10 cellular contexts compared by ENCODE assay signal in genomic region chr2:233247744-233248143, GRCh38. TPM values are rescaled to one million over a fixed set of nuclear protein-coding genes. Genes with fewer than 3 reads are reported as not detected.
DNase-seq lines count a peak whose midpoint lies in the region; ATAC-seq, FAIRE-seq and TF ChIP-seq lines count a peak whose summit lies in the region.
"Had no signal": no experiment of that assay in that cellular context is flagged by ENCODE, and none has a peak within 500 bp of the region (broad histone marks: within the 10 kb centered on the region; RNA-seq: fewer than 3 reads in every experiment).

No MANE protein-coding gene starts in this region.

- RAD21 ChIA-PET in GM12878 (lab: Charles Lee; ENCODE audit: unreplicated experiment), result no interaction called here

- H3K79me2 ChIP-seq in GM12878 (ENCODE audit: control insufficient read depth, insufficient read depth, low read length), result peaks cover 13% of the 10 kb centered on the region

- POLR2A ChIA-PET in GM12878 (lab: Charles Lee), result no interaction called here

- CTCF ChIA-PET in GM12878 (lab: Yijun Ruan, JAX), result interaction anchor here (4.6 kb wide), 1 partner anchor 195 kb away, joined by 36 read pairs; no protein-coding TSS in a partner anchor

- H3K27ac ChIP-seq in GM12878 (ENCODE audit: control insufficient read depth, insufficient read depth) (no peak overlapping the region), heart left ventricle (peak overlapping the region in 1 of 12 donors; percentile 37)

- no peaks in the 10 kb centered on the region for H3K27me3 ChIP-seq in GM12878 (replicated peaks in 1 of 2; ENCODE audit: control insufficient read depth in 2 of 2, insufficient read depth in 2 of 2, low read length in 1 of 2)
- H3K27me3 ChIP-seq in heart left ventricle, result no peaks in the 10 kb centered on the region

- no peak for TF ChIP-seq EP300 in GM12878 (IDR thresholded peaks at IDR 0.05; ENCODE audit: borderline replicate concordance in 1 of 2, control insufficient read depth in 1 of 2, low read depth in 2 of 2, low read length in 2 of 2)

- intact Hi-C loops in GM12878 (cut with micrococcal nuclease; ENCODE audit: unreplicated experiment), result no loop called here
- intact Hi-C loops in heart left ventricle (cut with DNase I), result loop anchor here in 3 of 10 donors (5.0 to 10.0 kb wide), 3 partner anchors 133 to 645 kb away; no protein-coding TSS in a partner anchor

- TF ChIP-seq CTCF in GM12878 (IDR thresholded peaks at IDR 0.05 in 2 of 3, conservative IDR thresholded peaks at IDR 0.05 in 1 of 3; ENCODE audit: control insufficient read depth in 2 of 3, extremely low read depth in 1 of 3, insufficient read depth in 1 of 3, low read depth in 3 of 3, low read length in 3 of 3), result no peak
- TF ChIP-seq CTCF in GM20000 (IDR thresholded peaks at IDR 0.05; ENCODE audit: extremely low read depth, missing control alignments), result no peak
- TF ChIP-seq CTCF in heart left ventricle (IDR thresholded peaks at IDR 0.05), result no peak

- no TSS peak for BruUV-seq in GM12878 (replicated peaks; lab: Mats Ljungman, UMichigan)

- ATAC-seq in GM12878 (no peak), GM18907 (IDR thresholded peaks at IDR 0.05; ENCODE audit: unreplicated experiment) (no peak), heart left ventricle (no peak)

- no peaks in the 10 kb centered on the region for H3K9me3 ChIP-seq in GM12878 (replicated peaks; ENCODE audit: control insufficient read depth, insufficient read depth, low read length)
- no peaks in the 10 kb centered on the region for H3K9me3 ChIP-seq in heart left ventricle

- H3K4me1 ChIP-seq in GM12878 (ENCODE audit: control insufficient read depth, insufficient read depth, low read length), result peaks cover 4% of the 10 kb centered on the region; the same call in 1 of the 2 replicates
- H3K4me1 ChIP-seq in heart left ventricle, result peaks cover 0 to 66% (median 5%) of the 10 kb centered on the region in 12 donors

- no peaks in the 10 kb centered on the region for H3K36me3 ChIP-seq in GM12878 (ENCODE audit: control insufficient read depth in 2 of 2, insufficient read depth in 2 of 2, low read length in 1 of 2)
- H3K36me3 ChIP-seq in heart left ventricle, result no peaks in the 10 kb centered on the region

- H2AFZ ChIP-seq in GM12878 (ENCODE audit: control insufficient read depth, low read depth, low read length), result no peak overlapping the region; the same call in 1 of the 2 replicates

- DNase-seq in H4 (ENCODE audit: low spot score), result peak; percentile 24
- DNase-seq in T-helper 2 cell, result peak in 4 of 5 experiments; percentile 25 to 53 (median 34)
- DNase-seq in GM12878 (ENCODE audit: low read depth, low spot score), result no peak
- peak; percentile 22 to 45 for DNase-seq in stimulated activated CD4-positive, alpha-beta T cell treated with anti-CD3 and anti-CD28 coated beads, Interleukin-15, amount 100 ng/mL, for 1 hour (ENCODE audit: low read depth in 1 of 2, low spot score in 1 of 2)
- no peak for DNase-seq in GM20000 (ENCODE audit: low spot score)
- DNase-seq in heart left ventricle, result no peak
- no peak for DNase-seq in HCEC 1CT

- SMC1A ChIA-PET in GM12878 (lab: Charles Lee; ENCODE audit: uncharacterized antibody, unreplicated experiment), result interaction anchor here (0.8 to 1.4 kb wide), 2 partner anchors 21 to 406 kb away, joined by 3 read pairs; no protein-coding TSS in a partner anchor

- no peak for FAIRE-seq in GM12878 (lab: Jason Lieb, UNC)
- FAIRE-seq: endometrium had no signal

- TF ChIP-seq POLR2A in GM12878 (IDR thresholded peaks at IDR 0.05; ENCODE audit: low read depth, low read length) (no peak), heart left ventricle (IDR thresholded peaks at IDR 0.05) (no peak)

- H3K4me3 ChIP-seq in GM12878, result no peak overlapping the region
- H3K4me3 ChIP-seq in heart left ventricle, result no peak overlapping the region

- H3K4me2 ChIP-seq in GM12878 (ENCODE audit: control insufficient read depth, insufficient read depth), result no peak overlapping the region

- H3K9ac ChIP-seq in GM12878 (ENCODE audit: control insufficient read depth, insufficient read depth, low read length), result no peak overlapping the region

- no peak for TF ChIP-seq RAD21 in GM12878 (IDR thresholded peaks at IDR 0.05; ENCODE audit: insufficient read depth, low read depth, low read length)

- no peaks in the 10 kb centered on the region for H4K20me1 ChIP-seq in GM12878 (ENCODE audit: control insufficient read depth, insufficient read depth)

- in situ Hi-C loops in GM12878 (cut with MboI), result no loop called here

TF ChIP-seq in GM12878, 131 proteins besides CTCF, POLR2A, EP300 and RAD21:
- TF ChIP-seq IKZF1 (conservative IDR thresholded peaks at IDR 0.05) (no peak), GABPA (IDR thresholded peaks at IDR 0.05; ENCODE audit: low read depth) (0 out of 2 replicates have a peak, but pooled peaks have one; percentile 3), ETV6 (conservative IDR thresholded peaks at IDR 0.05 in 1 of 2, IDR thresholded peaks at IDR 0.05 in 1 of 2; ENCODE audit: borderline replicate concordance in 1 of 2, low read depth in 1 of 2) (peak in 1 of 2 experiments; percentile 58; a peak in 1 of 4 replicates), LARP7 (IDR thresholded peaks at IDR 0.05) (no peak), JUNB (IDR thresholded peaks at IDR 0.05) (peak; percentile 32)
TF ChIP-seq in GM12878: peak in this region for 3.

RNA-seq across cellular contexts. Expression of gene ATG16L1, which starts 3.7 kb away (rescaled TPM):
- total RNA-seq in H4 (2014; rRNA removed; shearing (Covaris generic)), result 26.6 and 30.6 TPM in 2 replicates
- 122 and 131 TPM in 2 replicates for total RNA-seq in GM12878 (2013; cell fraction: nucleolus; rRNA removed)
- 16.9 and 20.1 TPM in 2 replicates for total RNA-seq in GM12878 (2014; rRNA removed)
- total RNA-seq in GM12878 (2014; rRNA removed; fragmentation: Illumina TruSeq; extraction: Trizol), result 16.3 and 17.3 TPM in 2 replicates
- total RNA-seq in GM12878 (2021), result 25.1 and 26.6 TPM in 2 replicates
- 7.6 TPM for polyA plus RNA-seq in GM12878 (2011; ENCODE audit: low read depth)
- 18.0 and 21.0 TPM in 2 replicates for polyA plus RNA-seq in GM12878 (2011; rRNA removed)
- 11.5 and 13.3 TPM in 2 replicates for polyA plus RNA-seq in GM12878 (2011; cell fraction: cytosol; rRNA removed)
- 67.9 and 71.7 TPM in 2 replicates for polyA plus RNA-seq in GM12878 (2011; cell fraction: nucleus; rRNA removed)
- polyA plus RNA-seq in GM12878 (2012), result 9.9 and 10.7 TPM in 2 replicates
- polyA plus RNA-seq in GM12878 (2014; fragmentation: Illumina TruSeq; extraction: Trizol), result 13.3 and 13.5 TPM in 2 replicates
- 1 to 10 TPM; 5.2 to 7.8 TPM for polyA plus RNA-seq in GM12878 (2014; fragmentation: Nextera tagmentation; extraction: Ambion mirVana)
- polyA plus RNA-seq in GM12878 (2014; rRNA removed), result 20.6 and 27.5 TPM in 2 replicates
- 10 to 100 TPM; 13.8 to 14.9 TPM for polyA plus RNA-seq in GM12878 (2016; fragmentation: Nextera tagmentation; extraction: Ambion mirVana)
- 19.6 and 28.7 TPM in 2 replicates for polyA minus RNA-seq in GM12878 (2011; rRNA and poly(A)+ RNA removed)
- 7.0 and 7.4 TPM in 2 replicates for polyA minus RNA-seq in GM12878 (2011; cell fraction: cytosol; rRNA and poly(A)+ RNA removed)
- 31.8 and 58.4 TPM in 2 replicates for polyA minus RNA-seq in GM12878 (2011; cell fraction: nucleus; rRNA and poly(A)+ RNA removed)
- total RNA-seq in heart left ventricle, result 10 to 100 TPM; 13.7 to 22.2 (median 15.8) TPM
- polyA plus RNA-seq in heart left ventricle, result 10 to 100 TPM in 1 of 2 donors, 1 to 10 TPM in 1; 7.0 to 26.7 TPM

RNA-seq across cellular contexts. Expression of gene SAG, which starts 59.9 kb away (rescaled TPM):
- not detected in 2 replicates for total RNA-seq in H4 (2014; rRNA removed; shearing (Covaris generic))
- 0.08 and 0.10 TPM in 2 replicates for total RNA-seq in GM12878 (2013; cell fraction: nucleolus; rRNA removed)
- total RNA-seq in GM12878 (2014; rRNA removed) (not detected in 2 replicates), GM12878 (2014; rRNA removed; fragmentation: Illumina TruSeq; extraction: Trizol) (not detected in 2 replicates), GM12878 (2021) (0.69 TPM in 1 of 2 replicates, not detected in the other), heart left ventricle (1 to 10 TPM in 1 of 9 donors, not detected in 8; 1.4 TPM)
- polyA plus RNA-seq in GM12878 (2011; ENCODE audit: low read depth), result 0.09 TPM
- polyA plus RNA-seq in GM12878 (2011; rRNA removed) (not detected in 2 replicates), GM12878 (2014; fragmentation: Illumina TruSeq; extraction: Trizol) (0.06 TPM in 1 of 2 replicates, not detected in the other), GM12878 (2014; fragmentation: Nextera tagmentation; extraction: Ambion mirVana) (under 1 TPM in 1 of 2 experiments, not detected in 1; 0.47 TPM), GM12878 (2014; rRNA removed) (not detected in 2 replicates), GM12878 (2016; fragmentation: Nextera tagmentation; extraction: Ambion mirVana) (not detected), heart left ventricle (not detected)
- polyA plus RNA-seq in GM12878 (2011; cell fraction: cytosol; rRNA removed), result 0.01 TPM in 1 of 2 replicates, not detected in the other
- not detected in 2 replicates for polyA plus RNA-seq in GM12878 (2011; cell fraction: nucleus; rRNA removed)
- polyA plus RNA-seq in GM12878 (2012), result 0.04 and 0.48 TPM in 2 replicates
- polyA minus RNA-seq in GM12878 (2011; rRNA and poly(A)+ RNA removed), result not detected in 2 replicates
- not detected in 2 replicates for polyA minus RNA-seq in GM12878 (2011; cell fraction: cytosol; rRNA and poly(A)+ RNA removed)
- not detected in 2 replicates for polyA minus RNA-seq in GM12878 (2011; cell fraction: nucleus; rRNA and poly(A)+ RNA removed)
- total RNA-seq: skeletal muscle tissue had no signal

Comparison
In these comparisons a context has a peak if more than half of its experiments do, and no peak if none do; other contexts are left out.
1. DNase-seq: peak in H4 (single experiment), T-helper 2 cell (4 of 5) and stimulated activated CD4-positive, alpha-beta T cell treated with anti-CD3 and anti-CD28 coated beads, Interleukin-15, amount 100 ng/mL, for 1 hour (2 of 2); none in GM12878 (single experiment), GM20000 (single experiment), heart left ventricle (0 of 5) and HCEC 1CT (single experiment).